Comparison of ENCODE assay signal across 2 cellular contexts in the genomic region with DNA sequence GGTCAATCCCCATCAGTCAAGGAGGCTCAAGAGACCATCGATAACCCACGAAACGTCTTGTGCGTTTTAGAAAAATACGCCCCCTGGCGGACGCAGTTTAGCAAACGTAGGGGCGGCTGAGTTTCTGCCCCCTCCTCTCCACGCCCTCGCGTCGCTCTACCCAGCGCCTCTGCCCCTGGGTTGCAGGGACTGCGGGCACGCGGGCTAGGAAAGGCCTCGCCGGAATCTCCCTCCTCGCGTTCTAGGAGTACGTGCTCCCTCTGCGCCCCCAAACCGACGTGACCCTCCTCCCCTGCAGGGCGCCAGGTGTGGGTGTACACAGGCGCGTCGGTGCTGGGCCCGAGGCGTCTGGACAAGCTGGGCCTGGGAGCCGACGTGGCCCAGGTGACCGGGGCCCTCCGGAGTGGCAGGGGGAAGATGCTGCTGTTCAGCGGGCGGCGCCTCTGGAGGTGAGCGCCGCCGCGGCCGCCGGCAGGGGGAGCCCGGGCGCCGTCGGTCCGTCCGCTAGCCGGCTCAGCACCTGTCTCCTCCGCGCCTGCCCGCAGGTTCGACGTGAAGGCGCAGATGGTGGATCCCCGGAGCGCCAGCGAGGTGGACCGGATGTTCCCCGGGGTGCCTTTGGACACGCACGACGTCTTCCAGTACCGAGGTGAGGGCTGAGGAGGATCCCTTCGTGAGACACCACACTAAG.
TF ChIP-seq lines count a peak whose summit lies in the region.

No MANE protein-coding gene starts in this region.

TF ChIP-seq in WTC11, 78 proteins besides CTCF, POLR2A, EP300 and RAD21 (continued from another document and continues in another):
- TF ChIP-seq NFATC4 (CRISPR knock-in tag; IDR thresholded peaks at IDR 0.05) = no peak
- TF ChIP-seq NR1H2 (CRISPR knock-in tag; IDR thresholded peaks at IDR 0.05) = no peak
- TF ChIP-seq, protein P1, sequence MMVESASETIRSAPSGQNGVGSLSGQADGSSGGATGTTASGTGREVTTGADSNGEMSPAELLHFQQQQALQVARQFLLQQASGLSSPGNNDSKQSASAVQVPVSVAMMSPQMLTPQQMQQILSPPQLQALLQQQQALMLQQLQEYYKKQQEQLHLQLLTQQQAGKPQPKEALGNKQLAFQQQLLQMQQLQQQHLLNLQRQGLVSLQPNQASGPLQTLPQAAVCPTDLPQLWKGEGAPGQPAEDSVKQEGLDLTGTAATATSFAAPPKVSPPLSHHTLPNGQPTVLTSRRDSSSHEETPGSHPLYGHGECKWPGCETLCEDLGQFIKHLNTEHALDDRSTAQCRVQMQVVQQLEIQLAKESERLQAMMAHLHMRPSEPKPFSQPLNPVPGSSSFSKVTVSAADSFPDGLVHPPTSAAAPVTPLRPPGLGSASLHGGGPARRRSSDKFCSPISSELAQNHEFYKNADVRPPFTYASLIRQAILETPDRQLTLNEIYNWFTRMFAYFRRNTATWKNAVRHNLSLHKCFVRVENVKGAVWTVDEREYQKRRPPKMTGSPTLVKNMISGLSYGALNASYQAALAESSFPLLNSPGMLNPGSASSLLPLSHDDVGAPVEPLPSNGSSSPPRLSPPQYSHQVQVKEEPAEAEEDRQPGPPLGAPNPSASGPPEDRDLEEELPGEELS (CRISPR knock-in tag; IDR thresholded peaks at IDR 0.05) = peak; percentile 81; the same call in 1 of the 2 replicates
- no peak for TF ChIP-seq EMX1 (CRISPR knock-in tag; IDR thresholded peaks at IDR 0.05)
- TF ChIP-seq KAT7 (CRISPR knock-in tag; IDR thresholded peaks at IDR 0.05; ENCODE audit: borderline replicate concordance) = no peak
- TF ChIP-seq ELF4 (CRISPR knock-in tag; IDR thresholded peaks at IDR 0.05; ENCODE audit: low read depth) = no peak
- no peak for TF ChIP-seq HMGA2 (CRISPR knock-in tag; IDR thresholded peaks at IDR 0.05)
- TF ChIP-seq ZNF121 (CRISPR knock-in tag; IDR thresholded peaks at IDR 0.05) = peak; percentile 90
- TF ChIP-seq, protein P2, sequence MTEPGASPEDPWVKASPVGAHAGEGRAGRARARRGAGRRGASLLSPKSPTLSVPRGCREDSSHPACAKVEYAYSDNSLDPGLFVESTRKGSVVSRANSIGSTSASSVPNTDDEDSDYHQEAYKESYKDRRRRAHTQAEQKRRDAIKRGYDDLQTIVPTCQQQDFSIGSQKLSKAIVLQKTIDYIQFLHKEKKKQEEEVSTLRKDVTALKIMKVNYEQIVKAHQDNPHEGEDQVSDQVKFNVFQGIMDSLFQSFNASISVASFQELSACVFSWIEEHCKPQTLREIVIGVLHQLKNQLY (CRISPR knock-in tag; IDR thresholded peaks at IDR 0.05) = no peak
- no peak for TF ChIP-seq RELA (CRISPR knock-in tag; IDR thresholded peaks at IDR 0.05; ENCODE audit: borderline replicate concordance)
- TF ChIP-seq ZNF219 (CRISPR knock-in tag; IDR thresholded peaks at IDR 0.05; ENCODE audit: borderline replicate concordance) = no peak; the same call in 1 of the 2 replicates
- TF ChIP-seq ZNF232 (CRISPR knock-in tag; IDR thresholded peaks at IDR 0.05) = 0 out of 2 replicates have a peak, but pooled peaks have one; percentile 67
- TF ChIP-seq ZNF263 (CRISPR knock-in tag; IDR thresholded peaks at IDR 0.05; ENCODE audit: low read depth) = peak; percentile 60
- TF ChIP-seq, protein P3, sequence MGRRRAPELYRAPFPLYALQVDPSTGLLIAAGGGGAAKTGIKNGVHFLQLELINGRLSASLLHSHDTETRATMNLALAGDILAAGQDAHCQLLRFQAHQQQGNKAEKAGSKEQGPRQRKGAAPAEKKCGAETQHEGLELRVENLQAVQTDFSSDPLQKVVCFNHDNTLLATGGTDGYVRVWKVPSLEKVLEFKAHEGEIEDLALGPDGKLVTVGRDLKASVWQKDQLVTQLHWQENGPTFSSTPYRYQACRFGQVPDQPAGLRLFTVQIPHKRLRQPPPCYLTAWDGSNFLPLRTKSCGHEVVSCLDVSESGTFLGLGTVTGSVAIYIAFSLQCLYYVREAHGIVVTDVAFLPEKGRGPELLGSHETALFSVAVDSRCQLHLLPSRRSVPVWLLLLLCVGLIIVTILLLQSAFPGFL (CRISPR knock-in tag; IDR thresholded peaks at IDR 0.05; ENCODE audit: borderline replicate concordance) = no peak
- TF ChIP-seq IRF2 (CRISPR knock-in tag; IDR thresholded peaks at IDR 0.05; ENCODE audit: borderline replicate concordance, low read depth) = no peak
- peak; percentile 59; the same call in 1 of the 2 replicates for TF ChIP-seq ETV6 (CRISPR knock-in tag; IDR thresholded peaks at IDR 0.05)
- TF ChIP-seq MYBL2 (CRISPR knock-in tag; IDR thresholded peaks at IDR 0.05) = 0 out of 2 replicates have a peak, but pooled peaks have one; percentile 23
- TF ChIP-seq, protein P4, sequence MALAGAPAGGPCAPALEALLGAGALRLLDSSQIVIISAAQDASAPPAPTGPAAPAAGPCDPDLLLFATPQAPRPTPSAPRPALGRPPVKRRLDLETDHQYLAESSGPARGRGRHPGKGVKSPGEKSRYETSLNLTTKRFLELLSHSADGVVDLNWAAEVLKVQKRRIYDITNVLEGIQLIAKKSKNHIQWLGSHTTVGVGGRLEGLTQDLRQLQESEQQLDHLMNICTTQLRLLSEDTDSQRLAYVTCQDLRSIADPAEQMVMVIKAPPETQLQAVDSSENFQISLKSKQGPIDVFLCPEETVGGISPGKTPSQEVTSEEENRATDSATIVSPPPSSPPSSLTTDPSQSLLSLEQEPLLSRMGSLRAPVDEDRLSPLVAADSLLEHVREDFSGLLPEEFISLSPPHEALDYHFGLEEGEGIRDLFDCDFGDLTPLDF (CRISPR knock-in tag; IDR thresholded peaks at IDR 0.05) = 0 out of 2 replicates have a peak, but pooled peaks have one; percentile 52
- TF ChIP-seq NFE2L1 (CRISPR knock-in tag; IDR thresholded peaks at IDR 0.05) = peak; percentile 46; the same call in 1 of the 2 replicates
- TF ChIP-seq, protein P5, sequence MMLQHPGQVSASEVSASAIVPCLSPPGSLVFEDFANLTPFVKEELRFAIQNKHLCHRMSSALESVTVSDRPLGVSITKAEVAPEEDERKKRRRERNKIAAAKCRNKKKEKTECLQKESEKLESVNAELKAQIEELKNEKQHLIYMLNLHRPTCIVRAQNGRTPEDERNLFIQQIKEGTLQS (CRISPR knock-in tag; conservative IDR thresholded peaks at IDR 0.05) = no peak
- 0 out of 2 replicates have a peak, but pooled peaks have one; percentile 49 for TF ChIP-seq ZNF317 (CRISPR knock-in tag; IDR thresholded peaks at IDR 0.05; ENCODE audit: borderline replicate concordance, low read depth)
- TF ChIP-seq, protein P6, sequence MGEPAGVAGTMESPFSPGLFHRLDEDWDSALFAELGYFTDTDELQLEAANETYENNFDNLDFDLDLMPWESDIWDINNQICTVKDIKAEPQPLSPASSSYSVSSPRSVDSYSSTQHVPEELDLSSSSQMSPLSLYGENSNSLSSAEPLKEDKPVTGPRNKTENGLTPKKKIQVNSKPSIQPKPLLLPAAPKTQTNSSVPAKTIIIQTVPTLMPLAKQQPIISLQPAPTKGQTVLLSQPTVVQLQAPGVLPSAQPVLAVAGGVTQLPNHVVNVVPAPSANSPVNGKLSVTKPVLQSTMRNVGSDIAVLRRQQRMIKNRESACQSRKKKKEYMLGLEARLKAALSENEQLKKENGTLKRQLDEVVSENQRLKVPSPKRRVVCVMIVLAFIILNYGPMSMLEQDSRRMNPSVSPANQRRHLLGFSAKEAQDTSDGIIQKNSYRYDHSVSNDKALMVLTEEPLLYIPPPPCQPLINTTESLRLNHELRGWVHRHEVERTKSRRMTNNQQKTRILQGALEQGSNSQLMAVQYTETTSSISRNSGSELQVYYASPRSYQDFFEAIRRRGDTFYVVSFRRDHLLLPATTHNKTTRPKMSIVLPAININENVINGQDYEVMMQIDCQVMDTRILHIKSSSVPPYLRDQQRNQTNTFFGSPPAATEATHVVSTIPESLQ (CRISPR knock-in tag; IDR thresholded peaks at IDR 0.05) = no peak

TF ChIP-seq in HepG2, 621 proteins besides CTCF, POLR2A, EP300 and RAD21 (continued from another document and continues in another):
- TF ChIP-seq, protein P7, sequence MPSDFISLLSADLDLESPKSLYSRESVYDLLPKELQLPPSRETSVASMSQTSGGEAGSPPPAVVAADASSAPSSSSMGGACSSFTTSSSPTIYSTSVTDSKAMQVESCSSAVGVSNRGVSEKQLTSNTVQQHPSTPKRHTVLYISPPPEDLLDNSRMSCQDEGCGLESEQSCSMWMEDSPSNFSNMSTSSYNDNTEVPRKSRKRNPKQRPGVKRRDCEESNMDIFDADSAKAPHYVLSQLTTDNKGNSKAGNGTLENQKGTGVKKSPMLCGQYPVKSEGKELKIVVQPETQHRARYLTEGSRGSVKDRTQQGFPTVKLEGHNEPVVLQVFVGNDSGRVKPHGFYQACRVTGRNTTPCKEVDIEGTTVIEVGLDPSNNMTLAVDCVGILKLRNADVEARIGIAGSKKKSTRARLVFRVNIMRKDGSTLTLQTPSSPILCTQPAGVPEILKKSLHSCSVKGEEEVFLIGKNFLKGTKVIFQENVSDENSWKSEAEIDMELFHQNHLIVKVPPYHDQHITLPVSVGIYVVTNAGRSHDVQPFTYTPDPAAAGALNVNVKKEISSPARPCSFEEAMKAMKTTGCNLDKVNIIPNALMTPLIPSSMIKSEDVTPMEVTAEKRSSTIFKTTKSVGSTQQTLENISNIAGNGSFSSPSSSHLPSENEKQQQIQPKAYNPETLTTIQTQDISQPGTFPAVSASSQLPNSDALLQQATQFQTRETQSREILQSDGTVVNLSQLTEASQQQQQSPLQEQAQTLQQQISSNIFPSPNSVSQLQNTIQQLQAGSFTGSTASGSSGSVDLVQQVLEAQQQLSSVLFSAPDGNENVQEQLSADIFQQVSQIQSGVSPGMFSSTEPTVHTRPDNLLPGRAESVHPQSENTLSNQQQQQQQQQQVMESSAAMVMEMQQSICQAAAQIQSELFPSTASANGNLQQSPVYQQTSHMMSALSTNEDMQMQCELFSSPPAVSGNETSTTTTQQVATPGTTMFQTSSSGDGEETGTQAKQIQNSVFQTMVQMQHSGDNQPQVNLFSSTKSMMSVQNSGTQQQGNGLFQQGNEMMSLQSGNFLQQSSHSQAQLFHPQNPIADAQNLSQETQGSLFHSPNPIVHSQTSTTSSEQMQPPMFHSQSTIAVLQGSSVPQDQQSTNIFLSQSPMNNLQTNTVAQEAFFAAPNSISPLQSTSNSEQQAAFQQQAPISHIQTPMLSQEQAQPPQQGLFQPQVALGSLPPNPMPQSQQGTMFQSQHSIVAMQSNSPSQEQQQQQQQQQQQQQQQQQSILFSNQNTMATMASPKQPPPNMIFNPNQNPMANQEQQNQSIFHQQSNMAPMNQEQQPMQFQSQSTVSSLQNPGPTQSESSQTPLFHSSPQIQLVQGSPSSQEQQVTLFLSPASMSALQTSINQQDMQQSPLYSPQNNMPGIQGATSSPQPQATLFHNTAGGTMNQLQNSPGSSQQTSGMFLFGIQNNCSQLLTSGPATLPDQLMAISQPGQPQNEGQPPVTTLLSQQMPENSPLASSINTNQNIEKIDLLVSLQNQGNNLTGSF (CRISPR knock-in tag; IDR thresholded peaks at IDR 0.05) = no peak
- TF ChIP-seq TSC22D2 (CRISPR knock-in tag; IDR thresholded peaks at IDR 0.05; ENCODE audit: borderline replicate concordance) = peak; percentile 80; the same call in 1 of the 2 replicates
- peak; percentile 93 for TF ChIP-seq KLF12 (CRISPR knock-in tag; IDR thresholded peaks at IDR 0.05; ENCODE audit: borderline replicate concordance)
- TF ChIP-seq ZNF761 (CRISPR knock-in tag; conservative IDR thresholded peaks at IDR 0.05) = peak; percentile 66; the same call in 1 of the 2 replicates
- TF ChIP-seq, protein P8, sequence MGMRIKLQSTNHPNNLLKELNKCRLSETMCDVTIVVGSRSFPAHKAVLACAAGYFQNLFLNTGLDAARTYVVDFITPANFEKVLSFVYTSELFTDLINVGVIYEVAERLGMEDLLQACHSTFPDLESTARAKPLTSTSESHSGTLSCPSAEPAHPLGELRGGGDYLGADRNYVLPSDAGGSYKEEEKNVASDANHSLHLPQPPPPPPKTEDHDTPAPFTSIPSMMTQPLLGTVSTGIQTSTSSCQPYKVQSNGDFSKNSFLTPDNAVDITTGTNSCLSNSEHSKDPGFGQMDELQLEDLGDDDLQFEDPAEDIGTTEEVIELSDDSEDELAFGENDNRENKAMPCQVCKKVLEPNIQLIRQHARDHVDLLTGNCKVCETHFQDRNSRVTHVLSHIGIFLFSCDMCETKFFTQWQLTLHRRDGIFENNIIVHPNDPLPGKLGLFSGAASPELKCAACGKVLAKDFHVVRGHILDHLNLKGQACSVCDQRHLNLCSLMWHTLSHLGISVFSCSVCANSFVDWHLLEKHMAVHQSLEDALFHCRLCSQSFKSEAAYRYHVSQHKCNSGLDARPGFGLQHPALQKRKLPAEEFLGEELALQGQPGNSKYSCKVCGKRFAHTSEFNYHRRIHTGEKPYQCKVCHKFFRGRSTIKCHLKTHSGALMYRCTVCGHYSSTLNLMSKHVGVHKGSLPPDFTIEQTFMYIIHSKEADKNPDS (CRISPR knock-in tag; IDR thresholded peaks at IDR 0.05) = peak; percentile 89
- TF ChIP-seq KLF6 (CRISPR knock-in tag; IDR thresholded peaks at IDR 0.05) = 0 out of 2 replicates have a peak, but pooled peaks have one; percentile 34
- no peak; the same call in 1 of the 2 replicates for TF ChIP-seq ZFP90 (CRISPR knock-in tag; IDR thresholded peaks at IDR 0.05; ENCODE audit: borderline replicate concordance)
- peak; percentile 93 for TF ChIP-seq ZNF619 (CRISPR knock-in tag; IDR thresholded peaks at IDR 0.05)
- TF ChIP-seq HHEX (CRISPR knock-in tag; IDR thresholded peaks at IDR 0.05) = no peak
- peak; percentile 85 for TF ChIP-seq CBFB (CRISPR knock-in tag; IDR thresholded peaks at IDR 0.05)
- no peak for TF ChIP-seq ZNF430 (CRISPR knock-in tag; IDR thresholded peaks at IDR 0.05)
- TF ChIP-seq MIER2 (CRISPR knock-in tag; IDR thresholded peaks at IDR 0.05) = peak; percentile 57; the same call in 1 of the 2 replicates
- 0 out of 2 replicates have a peak, but pooled peaks have one; percentile 27 for TF ChIP-seq NR3C1 (CRISPR knock-in tag; IDR thresholded peaks at IDR 0.05)
- TF ChIP-seq RCOR2 (CRISPR knock-in tag; IDR thresholded peaks at IDR 0.05) = peak; percentile 41; the same call in 1 of the 2 replicates
- peak; percentile 65; the same call in 1 of the 2 replicates for TF ChIP-seq ZNF160 (CRISPR knock-in tag; IDR thresholded peaks at IDR 0.05)
- TF ChIP-seq, protein P9, sequence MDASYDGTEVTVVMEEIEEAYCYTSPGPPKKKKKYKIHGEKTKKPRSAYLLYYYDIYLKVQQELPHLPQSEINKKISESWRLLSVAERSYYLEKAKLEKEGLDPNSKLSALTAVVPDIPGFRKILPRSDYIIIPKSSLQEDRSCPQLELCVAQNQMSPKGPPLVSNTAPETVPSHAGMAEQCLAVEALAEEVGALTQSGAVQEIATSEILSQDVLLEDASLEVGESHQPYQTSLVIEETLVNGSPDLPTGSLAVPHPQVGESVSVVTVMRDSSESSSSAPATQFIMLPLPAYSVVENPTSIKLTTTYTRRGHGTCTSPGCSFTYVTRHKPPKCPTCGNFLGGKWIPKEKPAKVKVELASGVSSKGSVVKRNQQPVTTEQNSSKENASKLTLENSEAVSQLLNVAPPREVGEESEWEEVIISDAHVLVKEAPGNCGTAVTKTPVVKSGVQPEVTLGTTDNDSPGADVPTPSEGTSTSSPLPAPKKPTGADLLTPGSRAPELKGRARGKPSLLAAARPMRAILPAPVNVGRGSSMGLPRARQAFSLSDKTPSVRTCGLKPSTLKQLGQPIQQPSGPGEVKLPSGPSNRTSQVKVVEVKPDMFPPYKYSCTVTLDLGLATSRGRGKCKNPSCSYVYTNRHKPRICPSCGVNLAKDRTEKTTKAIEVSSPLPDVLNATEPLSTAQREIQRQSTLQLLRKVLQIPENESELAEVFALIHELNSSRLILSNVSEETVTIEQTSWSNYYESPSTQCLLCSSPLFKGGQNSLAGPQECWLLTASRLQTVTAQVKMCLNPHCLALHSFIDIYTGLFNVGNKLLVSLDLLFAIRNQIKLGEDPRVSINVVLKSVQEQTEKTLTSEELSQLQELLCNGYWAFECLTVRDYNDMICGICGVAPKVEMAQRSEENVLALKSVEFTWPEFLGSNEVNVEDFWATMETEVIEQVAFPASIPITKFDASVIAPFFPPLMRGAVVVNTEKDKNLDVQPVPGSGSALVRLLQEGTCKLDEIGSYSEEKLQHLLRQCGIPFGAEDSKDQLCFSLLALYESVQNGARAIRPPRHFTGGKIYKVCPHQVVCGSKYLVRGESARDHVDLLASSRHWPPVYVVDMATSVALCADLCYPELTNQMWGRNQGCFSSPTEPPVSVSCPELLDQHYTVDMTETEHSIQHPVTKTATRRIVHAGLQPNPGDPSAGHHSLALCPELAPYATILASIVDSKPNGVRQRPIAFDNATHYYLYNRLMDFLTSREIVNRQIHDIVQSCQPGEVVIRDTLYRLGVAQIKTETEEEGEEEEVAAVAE (CRISPR knock-in tag; IDR thresholded peaks at IDR 0.05; ENCODE audit: borderline replicate concordance) = peak; percentile 21; the same call in 1 of the 2 replicates
- no peak for TF ChIP-seq FOSL2 (CRISPR knock-in tag; IDR thresholded peaks at IDR 0.05)
